8 cellular contexts compared by ENCODE assay signal in genomic region chr12:108570743-108571603, GRCh38. TPM values are rescaled to one million over a fixed set of nuclear protein-coding genes. Genes with fewer than 3 reads are reported as not detected.
DNase-seq lines count a peak whose midpoint lies in the region; ATAC-seq and TF ChIP-seq lines count a peak whose summit lies in the region.

No MANE protein-coding gene starts in this region.

- WGBS in lung, 2 donors: 61 to 63% methylated on average over 3 of the region's 3 CpGs

- H3K27ac Mint-ChIP-seq in CD4-positive, CD25-positive, alpha-beta regulatory T cell: peak overlapping the region; percentile 95 to 98 (median 97)
- peak overlapping the region; percentile 2 for H3K27ac Mint-ChIP-seq in activated naive CD8-positive, alpha-beta T cell treated with anti-CD3 and anti-CD28 coated beads, Interleukin-2, amount 50 U/mL, for 24 hours

- peaks cover 16% of the 10 kb centered on the region for H3K36me3 Mint-ChIP-seq in CD4-positive, CD25-positive, alpha-beta regulatory T cell
- H3K36me3 Mint-ChIP-seq in activated naive CD8-positive, alpha-beta T cell treated with anti-CD3 and anti-CD28 coated beads, Interleukin-2, amount 50 U/mL, for 24 hours (ENCODE audit: low read depth): peaks cover 40% of the 10 kb centered on the region

- H3K4me3 ChIP-seq in CD4-positive, CD25-positive, alpha-beta regulatory T cell (ENCODE audit: low read depth, low read length): no peak overlapping the region
- no peak overlapping the region for H3K4me3 ChIP-seq in lung

- H3K9me3 ChIP-seq in CD4-positive, CD25-positive, alpha-beta regulatory T cell (ENCODE audit: control insufficient read depth in 2 of 2, low read length in 2 of 2): no peaks in the 10 kb centered on the region
- H3K9me3 ChIP-seq in lung (ENCODE audit: control insufficient read depth in 2 of 2, insufficient read depth in 1 of 2, low read length in 1 of 2): no peaks in the 10 kb centered on the region

- peaks cover 42% of the 10 kb centered on the region for H3K4me1 ChIP-seq in CD4-positive, CD25-positive, alpha-beta regulatory T cell (ENCODE audit: control insufficient read depth, insufficient read depth, low read length, poor library complexity, severe bottlenecking)
- peaks cover 0 to 2% of the 10 kb centered on the region in 2 donors for H3K4me1 ChIP-seq in lung (ENCODE audit: control insufficient read depth in 2 of 2, insufficient read depth in 2 of 2, low read length in 2 of 2)

- no peaks in the 10 kb centered on the region for H3K27me3 Mint-ChIP-seq in CD4-positive, CD25-positive, alpha-beta regulatory T cell
- peaks cover 3% of the 10 kb centered on the region for H3K27me3 Mint-ChIP-seq in activated naive CD8-positive, alpha-beta T cell treated with anti-CD3 and anti-CD28 coated beads, Interleukin-2, amount 50 U/mL, for 24 hours

- peaks cover 20 to 84% (median 55%) of the 10 kb centered on the region in 4 donors for H3K4me1 Mint-ChIP-seq in CD4-positive, CD25-positive, alpha-beta regulatory T cell
- peaks cover 88% of the 10 kb centered on the region for H3K4me1 Mint-ChIP-seq in activated naive CD8-positive, alpha-beta T cell treated with anti-CD3 and anti-CD28 coated beads, Interleukin-2, amount 50 U/mL, for 24 hours

- peak overlapping the region; percentile 91 for H3K27ac ChIP-seq in CD4-positive, CD25-positive, alpha-beta regulatory T cell (ENCODE audit: insufficient read depth, low read length, poor library complexity, severe bottlenecking)
- no peak overlapping the region for H3K27ac ChIP-seq in lung (ENCODE audit: low read depth in 1 of 2, low read length in 1 of 2)

- no peak for ATAC-seq in CD4-positive, CD25-positive, alpha-beta regulatory T cell (ENCODE audit: low read depth in 2 of 2)
- no peak for ATAC-seq in activated naive CD8-positive, alpha-beta T cell treated with anti-CD3 and anti-CD28 coated beads, Interleukin-2, amount 50 U/mL, for 24 hours
- ATAC-seq in lung (ENCODE audit: insufficient read depth, low FRiP score) (no peak), GM19463 (IDR thresholded peaks at IDR 0.05; ENCODE audit: unreplicated experiment) (no peak), esophagus mucosa (no peak)

- peak in 1 of 3 donors; percentile 42 for DNase-seq in CD4-positive, CD25-positive, alpha-beta regulatory T cell
- DNase-seq in HCEC 1CT (peak; percentile 68), lung (ENCODE audit: low spot score) (no peak), HEK293T (ENCODE audit: extremely low spot score) (no peak), NCI-H1436 (lab: John Stamatoyannopoulos, UW) (no peak)
- DNase-seq in activated naive CD8-positive, alpha-beta T cell treated with anti-CD3 and anti-CD28 coated beads, Interleukin-2, amount 50 U/mL, for 24 hours: no peak

- peak overlapping the region in 1 of 4 donors; percentile 23 for H3K4me3 Mint-ChIP-seq in CD4-positive, CD25-positive, alpha-beta regulatory T cell
- H3K4me3 Mint-ChIP-seq in activated naive CD8-positive, alpha-beta T cell treated with anti-CD3 and anti-CD28 coated beads, Interleukin-2, amount 50 U/mL, for 24 hours: no peak overlapping the region

- peaks cover 25% of the 10 kb centered on the region for H3K36me3 ChIP-seq in CD4-positive, CD25-positive, alpha-beta regulatory T cell (ENCODE audit: control insufficient read depth, insufficient read depth, low read length)
- H3K36me3 ChIP-seq in lung (ENCODE audit: control insufficient read depth in 2 of 2, insufficient read depth in 2 of 2, low read length in 2 of 2): peaks cover 27 to 28% of the 10 kb centered on the region in 2 donors

- no peaks in the 10 kb centered on the region for H3K27me3 ChIP-seq in CD4-positive, CD25-positive, alpha-beta regulatory T cell (ENCODE audit: control insufficient read depth, insufficient read depth, low read length)
- no peaks in the 10 kb centered on the region for H3K27me3 ChIP-seq in lung (ENCODE audit: control insufficient read depth, insufficient read depth)

- POLR2A ChIA-PET in HEK293T (lab: Yijun Ruan, JAX): interaction anchor here (1.2 kb wide), 1 partner anchor 9 kb away, joined by 3 read pairs; the partner anchor contains the start of gene ISCU

- no peaks in the 10 kb centered on the region for H3K9me3 Mint-ChIP-seq in CD4-positive, CD25-positive, alpha-beta regulatory T cell
- H3K9me3 Mint-ChIP-seq in activated naive CD8-positive, alpha-beta T cell treated with anti-CD3 and anti-CD28 coated beads, Interleukin-2, amount 50 U/mL, for 24 hours: no peaks in the 10 kb centered on the region

- TF ChIP-seq CTCF in lung (IDR thresholded peaks at IDR 0.05; ENCODE audit: control extremely low read depth, extremely low read depth): peak; percentile 6

- CTCF ChIA-PET in HEK293T (lab: Yijun Ruan, JAX): interaction anchor here (1.1 kb wide), 1 partner anchor 46 kb away, joined by 3 read pairs; no protein-coding TSS in a partner anchor

TF ChIP-seq in HEK293T, 16 proteins besides CTCF, POLR2A, EP300 and RAD21:
- TF ChIP-seq ZNF384 (IDR thresholded peaks at IDR 0.05): no peak
- no peak for TF ChIP-seq SP1 (IDR thresholded peaks at IDR 0.05)
- no peak for TF ChIP-seq FOXK2 (IDR thresholded peaks at IDR 0.05)
- no peak for TF ChIP-seq SUZ12 (IDR thresholded peaks at IDR 0.05)
- no peak for TF ChIP-seq CTBP1 (IDR thresholded peaks at IDR 0.05; ENCODE audit: borderline replicate concordance)
- no peak for TF ChIP-seq BHLHE40 (IDR thresholded peaks at IDR 0.05; ENCODE audit: borderline replicate concordance)
- no peak for TF ChIP-seq LEF1 (IDR thresholded peaks at IDR 0.05; ENCODE audit: borderline replicate concordance)
- TF ChIP-seq FOXM1 (IDR thresholded peaks at IDR 0.05; ENCODE audit: borderline replicate concordance): no peak
- TF ChIP-seq, protein P1, sequence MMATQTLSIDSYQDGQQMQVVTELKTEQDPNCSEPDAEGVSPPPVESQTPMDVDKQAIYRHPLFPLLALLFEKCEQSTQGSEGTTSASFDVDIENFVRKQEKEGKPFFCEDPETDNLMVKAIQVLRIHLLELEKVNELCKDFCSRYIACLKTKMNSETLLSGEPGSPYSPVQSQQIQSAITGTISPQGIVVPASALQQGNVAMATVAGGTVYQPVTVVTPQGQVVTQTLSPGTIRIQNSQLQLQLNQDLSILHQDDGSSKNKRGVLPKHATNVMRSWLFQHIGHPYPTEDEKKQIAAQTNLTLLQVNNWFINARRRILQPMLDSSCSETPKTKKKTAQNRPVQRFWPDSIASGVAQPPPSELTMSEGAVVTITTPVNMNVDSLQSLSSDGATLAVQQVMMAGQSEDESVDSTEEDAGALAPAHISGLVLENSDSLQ (IDR thresholded peaks at IDR 0.05): no peak
- no peak for TF ChIP-seq ELF4 (IDR thresholded peaks at IDR 0.05)
- TF ChIP-seq L3MBTL2 (conservative IDR thresholded peaks at IDR 0.05): no peak
- TF ChIP-seq NFRKB (IDR thresholded peaks at IDR 0.05): no peak
- no peak for TF ChIP-seq TARDBP (IDR thresholded peaks at IDR 0.05)
- no peak for TF ChIP-seq ARNT (IDR thresholded peaks at IDR 0.05)
- TF ChIP-seq HDGF (IDR thresholded peaks at IDR 0.05; ENCODE audit: borderline replicate concordance): no peak
- TF ChIP-seq FOXA1 (IDR thresholded peaks at IDR 0.05): no peak
TF ChIP-seq in HEK293T: peak in this region for 0.

RNA-seq across cellular contexts. Expression of gene ISCU, which starts 8.6 kb away (rescaled TPM):
- total RNA-seq in CD4-positive, CD25-positive, alpha-beta regulatory T cell: 173 TPM
- polyA plus RNA-seq in CD4-positive, CD25-positive, alpha-beta regulatory T cell: 100 to 1,000 TPM; 241 to 295 (median 260) TPM
- total RNA-seq in lung (10 to 100 TPM; 86.2 to 93.0 TPM), esophagus mucosa (51.2 TPM)
- 100 to 1,000 TPM in 1 of 2 donors, 10 to 100 TPM in 1; 95.5 to 132 TPM for polyA plus RNA-seq in lung

RNA-seq across cellular contexts. Expression of gene SART3, which starts 10.0 kb away (rescaled TPM):
- total RNA-seq in CD4-positive, CD25-positive, alpha-beta regulatory T cell: 107 TPM
- polyA plus RNA-seq in CD4-positive, CD25-positive, alpha-beta regulatory T cell: 10 to 100 TPM; 25.3 to 37.6 (median 32.2) TPM
- total RNA-seq in lung (100 to 1,000 TPM in 1 of 2 donors, 10 to 100 TPM in 1; 46.5 to 107 TPM), esophagus mucosa (25.7 TPM)
- 10 to 100 TPM; 12.2 to 23.3 TPM for polyA plus RNA-seq in lung

RNA-seq across cellular contexts. Expression of gene TMEM119, which starts 26.9 kb away (rescaled TPM):
- 5.9 TPM for total RNA-seq in CD4-positive, CD25-positive, alpha-beta regulatory T cell
- polyA plus RNA-seq in CD4-positive, CD25-positive, alpha-beta regulatory T cell: 1 to 10 TPM in 2 of 4 donors, under 1 TPM in 1, not detected in 1; 0.90 to 3.5 (median 1.5) TPM
- total RNA-seq in lung (10 to 100 TPM; 22.5 to 31.9 TPM), esophagus mucosa (2.0 TPM)
- 10 to 100 TPM; 14.4 to 23.2 TPM for polyA plus RNA-seq in lung

RNA-seq across cellular contexts. Expression of gene FICD, which starts 55.9 kb away (rescaled TPM):
- total RNA-seq in CD4-positive, CD25-positive, alpha-beta regulatory T cell: 5.4 TPM
- 1 to 10 TPM in 3 of 4 donors, under 1 TPM in 1; 0.79 to 4.7 (median 2.3) TPM for polyA plus RNA-seq in CD4-positive, CD25-positive, alpha-beta regulatory T cell
- 10 to 100 TPM in 1 of 2 donors, 1 to 10 TPM in 1; 4.8 to 17.1 TPM for total RNA-seq in lung
- 1 to 10 TPM; 3.5 to 9.3 TPM for polyA plus RNA-seq in lung
- 1.1 TPM for total RNA-seq in esophagus mucosa
